In genomic region chr1:48069662-48070432, GRCh38 we compare ENCODE assay signal across 23 cellular contexts.
A peak's percentile ranks its signal among the peaks of the same experiment; 100 is the strongest.
DNase-seq lines count a peak whose midpoint lies in the region; ATAC-seq and FAIRE-seq lines count a peak whose summit lies in the region.
"Had no signal": no experiment of that assay in that cellular context is flagged by ENCODE, and none has a peak within 500 bp of the region (broad histone marks: within the 10 kb centered on the region; RNA-seq: fewer than 3 reads in every experiment).

No MANE protein-coding gene starts in this region.

- no peaks in the 10 kb centered on the region for H3K4me1 Mint-ChIP-seq in activated CD4-positive, alpha-beta memory T cell treated with anti-CD3 and anti-CD28 coated beads for 36 hours (ENCODE audit: low read depth)
- H3K4me1 Mint-ChIP-seq: activated B cell treated with CpG ODN at 0.5 μM for 24 hours, brain had no signal

- no peaks in the 10 kb centered on the region for H3K36me3 Mint-ChIP-seq in activated CD4-positive, alpha-beta memory T cell treated with anti-CD3 and anti-CD28 coated beads for 36 hours
- H3K36me3 Mint-ChIP-seq: brain had no signal

- no peak for FAIRE-seq in small intestine (lab: Jason Lieb, UNC)

- H3K27ac ChIP-seq in small intestine (ENCODE audit: low read depth in 1 of 2, low read length in 1 of 2), result peak overlapping the region in 1 of 2 donors; percentile 60
- H3K27ac ChIP-seq: heart right ventricle, suprapubic skin had no signal

- no peak overlapping the region for H3K4me3 Mint-ChIP-seq in activated CD4-positive, alpha-beta memory T cell treated with anti-CD3 and anti-CD28 coated beads for 36 hours
- H3K4me3 Mint-ChIP-seq: activated B cell treated with CpG ODN at 0.5 μM for 24 hours, brain had no signal

- H3K36me3 ChIP-seq in small intestine (ENCODE audit: control insufficient read depth in 2 of 2, insufficient read depth in 2 of 2, low read length in 2 of 2), result no peaks in the 10 kb centered on the region
- H3K36me3 ChIP-seq: heart right ventricle, suprapubic skin had no signal

- no peak overlapping the region for H3K4me3 ChIP-seq in small intestine (ENCODE audit: low read depth in 1 of 2, low read length in 2 of 2)
- H3K4me3 ChIP-seq: heart right ventricle, suprapubic skin had no signal

- no peak overlapping the region for H3K27ac Mint-ChIP-seq in activated CD4-positive, alpha-beta memory T cell treated with anti-CD3 and anti-CD28 coated beads for 36 hours
- H3K27ac Mint-ChIP-seq: activated B cell treated with CpG ODN at 0.5 μM for 24 hours, brain had no signal

- no peaks in the 10 kb centered on the region for H3K27me3 ChIP-seq in small intestine (ENCODE audit: control insufficient read depth in 2 of 2, insufficient read depth in 2 of 2, low read length in 2 of 2)
- H3K27me3 ChIP-seq: suprapubic skin had no signal

- WGBS in small intestine, 3 donors, result 70 to 77% (median 75%) methylated on average over 8 of the region's 8 CpGs

- H3K27me3 Mint-ChIP-seq in activated CD4-positive, alpha-beta memory T cell treated with anti-CD3 and anti-CD28 coated beads for 36 hours, result no peaks in the 10 kb centered on the region

- intact Hi-C loops in activated CD4-positive, alpha-beta memory T cell treated with anti-CD3 and anti-CD28 coated beads for 36 hours (cut with micrococcal nuclease), result no loop called here

- H3K4me1 ChIP-seq in small intestine (ENCODE audit: control insufficient read depth in 2 of 2, insufficient read depth in 1 of 2, low read depth in 1 of 2, low read length in 1 of 2), result peaks cover 0 to 1% of the 10 kb centered on the region in 2 donors
- H3K4me1 ChIP-seq: heart right ventricle, suprapubic skin had no signal

- POLR2A ChIA-PET in activated CD4-positive, alpha-beta memory T cell treated with anti-CD3 and anti-CD28 coated beads for 36 hours (lab: Charles Lee), result no interaction called here

- no peaks in the 10 kb centered on the region for H3K9me3 ChIP-seq in small intestine (ENCODE audit: control insufficient read depth, low read depth)
- H3K9me3 ChIP-seq: heart right ventricle, suprapubic skin had no signal

- H3K9me3 Mint-ChIP-seq in activated CD4-positive, alpha-beta memory T cell treated with anti-CD3 and anti-CD28 coated beads for 36 hours, result no peaks in the 10 kb centered on the region
- H3K9me3 Mint-ChIP-seq: activated B cell treated with CpG ODN at 0.5 μM for 24 hours had no signal

- DNase-seq in Daoy (ENCODE audit: low read depth), result peak; percentile 37
- DNase-seq in T1000 (lab: John Stamatoyannopoulos, UW), result peak; percentile 14
- DNase-seq in islet precursor cell, result peak; percentile 23
- peak; percentile 60 for DNase-seq in small intestine
- no peak for DNase-seq in activated CD4-positive, alpha-beta memory T cell treated with anti-CD3 and anti-CD28 coated beads for 36 hours
- DNase-seq in putamen (ENCODE audit: low spot score), result no peak
- no peak for DNase-seq in 8988T
- DNase-seq: activated B cell treated with CpG ODN at 0.5 μM for 24 hours; activated gamma-delta T cell treated with Interleukin-2 at 50 U/mL for 16 hours; C1 segment of cervical spinal cord; dermis blood vessel endothelial cell; EL; heart right ventricle; KBM-7; midbrain; NCI-H1105 treated with DMSO at 0.1 percent for 48 hours; NCI-H2171; NCI-H774; nucleus accumbens; stimulated activated CD4-positive, alpha-beta T cell treated with anti-CD3 and anti-CD28 coated beads, Interleukin-4, amount 100 ng/mL, for 1 hour had no signal

- no peak for ATAC-seq in HG03135 (IDR thresholded peaks at IDR 0.05; ENCODE audit: unreplicated experiment)

- CTCF ChIA-PET in activated CD4-positive, alpha-beta memory T cell treated with anti-CD3 and anti-CD28 coated beads for 36 hours (lab: Charles Lee), result no interaction called here

Comparison
In these comparisons a context has a peak if more than half of its experiments do, and no peak if none do; other contexts are left out.
1. DNase-seq: peak in Daoy (single experiment), T1000 (single experiment), islet precursor cell (single experiment) and small intestine (single experiment); none in activated CD4-positive, alpha-beta memory T cell treated with anti-CD3 and anti-CD28 coated beads for 36 hours (single experiment), putamen (single experiment) and 8988T (single experiment).